1 cellular context compared by ENCODE assay signal in genomic region chr4:95358320-95358889, GRCh38.
TF ChIP-seq lines count a peak whose summit lies in the region.

No MANE protein-coding gene starts in this region.

TF ChIP-seq in GM23338, 12 proteins besides CTCF, POLR2A, EP300 and RAD21 (continued from another document):
- TF ChIP-seq ETS1 (IDR thresholded peaks at IDR 0.05): no peak
- TF ChIP-seq NANOG (IDR thresholded peaks at IDR 0.05; ENCODE audit: borderline replicate concordance): no peak
